23 cellular contexts compared by ENCODE assay signal in genomic region chr2:127417406-127417805, GRCh38. TPM values are rescaled to one million over a fixed set of nuclear protein-coding genes. Genes with fewer than 3 reads are reported as not detected.
A peak's percentile ranks its signal among the peaks of the same experiment; 100 is the strongest.
DNase-seq lines count a peak whose midpoint lies in the region; ATAC-seq, FAIRE-seq and TF ChIP-seq lines count a peak whose summit lies in the region.
"Had no signal": no experiment of that assay in that cellular context is flagged by ENCODE, and none has a peak within 500 bp of the region (broad histone marks: within the 10 kb centered on the region; RNA-seq: fewer than 3 reads in every experiment).

No MANE protein-coding gene starts in this region.

- in situ Hi-C loops in IMR-90 (cut with MboI; ENCODE audit: low sequenced_read_pairs): no loop called here
- in situ Hi-C loops in HepG2 (cut with HindIII; ENCODE audit: extremely low pct_ligation_motif_present, low pct_unique_long_range_greater_than_20kb): no loop called here

- TF ChIP-seq CTCF in IMR-90 (conservative IDR thresholded peaks at IDR 0.05; ENCODE audit: low read depth, low read length): no peak
- TF ChIP-seq CTCF in HepG2 (CRISPR knock-in tag; IDR thresholded peaks at IDR 0.05): no peak

- WGBS in IMR-90 (ENCODE audit: extremely low coverage in 2 of 2, insufficient read length in 1 of 2), 2 experiments: 90% methylated on average over 3 of the region's 8 CpGs; no CpG with 5 or more reads in 1 of the 2 experiments
- WGBS in HepG2 (ENCODE audit: low lambda C conversion rate): 80% methylated on average over 8 of the region's 8 CpGs
- WGBS in neuronal stem cell (ENCODE audit: extremely low coverage in 2 of 2, insufficient read length in 2 of 2, insufficient replicate concordance in 1 of 2), 2 donors: no CpG with 5 or more reads among the region's 8 CpGs

- no peaks in the 10 kb centered on the region for H3K36me3 Mint-ChIP-seq in CD4-positive, alpha-beta memory T cell
- no peaks in the 10 kb centered on the region for H3K36me3 Mint-ChIP-seq in activated T-cell treated with anti-CD3 and anti-CD28 coated beads, Interleukin-2, amount 50 U/mL, for 24 hours (ENCODE audit: low read depth)

- BruUV-seq in IMR-90 (replicated peaks; lab: Mats Ljungman, UMichigan) (no TSS peak), HepG2 (replicated peaks; lab: Mats Ljungman, UMichigan) (no TSS peak)

- H2BK120ac ChIP-seq in IMR-90 (ENCODE audit: low read depth, low read length) (no peak overlapping the region), neuronal stem cell (ENCODE audit: low read depth, low read length) (no peak overlapping the region)

- H3K79me1 ChIP-seq in IMR-90 (ENCODE audit: low read depth in 1 of 2, low read length in 2 of 2): peaks cover 0 to 4% of the 10 kb centered on the region in 2 experiments; a peak in 1 of 4 replicates
- H3K79me1 ChIP-seq in neuronal stem cell (ENCODE audit: low read depth, low read length): no peaks in the 10 kb centered on the region

- H2BK20ac ChIP-seq in IMR-90 (ENCODE audit: low read depth, low read length): no peak overlapping the region

- no peak overlapping the region for H3K18ac ChIP-seq in IMR-90 (ENCODE audit: low read depth, low read length)
- no peak overlapping the region for H3K18ac ChIP-seq in neuronal stem cell (ENCODE audit: low read length)

- no peak overlapping the region for H2AK9ac ChIP-seq in IMR-90 (replicated peaks; ENCODE audit: low read depth, low read length, poor library complexity)

- H3K27me3 ChIP-seq in CD4-positive, alpha-beta memory T cell (ENCODE audit: insufficient read depth, low read length): no peaks in the 10 kb centered on the region
- peaks cover 14% of the 10 kb centered on the region for H3K27me3 ChIP-seq in IMR-90 (ENCODE audit: control insufficient read depth, insufficient read depth, low read length)
- no peaks in the 10 kb centered on the region for H3K27me3 ChIP-seq in HepG2 (ENCODE audit: control insufficient read depth in 1 of 2, insufficient read depth in 2 of 2, low read length in 2 of 2)
- H3K27me3 ChIP-seq in neuronal stem cell (ENCODE audit: control insufficient read depth in 3 of 3, insufficient read depth in 3 of 3, low read depth in 1 of 3, low read length in 3 of 3): peaks cover 5 to 78% (median 27%) of the 10 kb centered on the region in 3 experiments
- H3K27me3 ChIP-seq: body of pancreas had no signal

- POLR2A ChIA-PET in CD4-positive, alpha-beta memory T cell (lab: Charles Lee; ENCODE audit: partially characterized antibody): interaction anchor here (10.5 kb wide), 1 partner anchor 29 kb away, joined by 104 read pairs; the partner anchor contains the start of gene MAP3K2
- POLR2A ChIA-PET in IMR-90 (lab: Charles Lee; ENCODE audit: unreplicated experiment): no interaction called here
- POLR2A ChIA-PET in HepG2 (lab: Yijun Ruan, JAX): interaction anchor here (0.9 to 8.1 kb wide), 6 partner anchors 9 to 36 kb away, joined by 6 to 229 read pairs (median 46); no protein-coding TSS in a partner anchor

- no peak overlapping the region for H3K4me2 ChIP-seq in IMR-90 (ENCODE audit: low read depth, low read length)
- peak overlapping the region; percentile 94 for H3K4me2 ChIP-seq in HepG2 (ENCODE audit: low read depth, low read length)
- no peak overlapping the region for H3K4me2 ChIP-seq in neuronal stem cell (ENCODE audit: insufficient read depth, low read length, poor library complexity, severe bottlenecking)

- peak overlapping the region in 5 of 7 donors; percentile 38 to 92 (median 79) for H3K27ac Mint-ChIP-seq in CD4-positive, alpha-beta memory T cell
- H3K27ac Mint-ChIP-seq in activated T-cell treated with anti-CD3 and anti-CD28 coated beads, Interleukin-2, amount 50 U/mL, for 24 hours: no peak overlapping the region
- H3K27ac Mint-ChIP-seq: mesothelial cell of epicardium had no signal

- H4K8ac ChIP-seq in IMR-90 (ENCODE audit: low read depth in 2 of 2, low read length in 2 of 2) (no peak overlapping the region), neuronal stem cell (ENCODE audit: low read depth, low read length) (no peak overlapping the region)

- peak overlapping the region in 6 of 8 donors; percentile 34 to 93 (median 79) for H3K4me3 Mint-ChIP-seq in CD4-positive, alpha-beta memory T cell
- H3K4me3 Mint-ChIP-seq in activated T-cell treated with anti-CD3 and anti-CD28 coated beads, Interleukin-2, amount 50 U/mL, for 24 hours: no peak overlapping the region

- TF ChIP-seq POLR2A in IMR-90 (IDR thresholded peaks at IDR 0.05; ENCODE audit: low read depth, low read length) (no peak), HepG2 (IDR thresholded peaks at IDR 0.05; ENCODE audit: insufficient read depth in 1 of 2, low read depth in 2 of 2, low read length in 2 of 2) (no peak)

- DNase-seq in CD4-positive, alpha-beta memory T cell: no peak
- DNase-seq in IMR-90 (no peak), HepG2 (ENCODE audit: low spot score) (no peak), neuronal stem cell (ENCODE audit: low spot score) (no peak), MV-4-11 (lab: John Stamatoyannopoulos, UW) (no peak), NCI-H2171 (lab: John Stamatoyannopoulos, UW) (no peak)
- DNase-seq in activated T-cell treated with anti-CD3 and anti-CD28 coated beads, Interleukin-2, amount 50 U/mL, for 24 hours: no peak
- DNase-seq: activated CD4-positive, alpha-beta T cell treated with anti-CD3 and anti-CD28 coated beads for 4 hours; body of pancreas; erythroblast; foreskin fibroblast; GF-D8; GM23248; heart left ventricle; KBM-7; NCI-H146; NCI-H524 treated with DMSO at 0.1 percent for 48 hours; stimulated activated CD4-positive, alpha-beta T cell treated with anti-CD3 and anti-CD28 coated beads, Interleukin-4, amount 100 ng/mL, for 4 hours; stimulated activated naive CD8-positive, alpha-beta T cell treated with anti-CD3 and anti-CD28 coated beads, Interleukin-15, Interleukin-2, amounts not matched to agents 100 U/mL and 50 U/mL, for 24 hours had no signal

- H3K4me3 ChIP-seq in CD4-positive, alpha-beta memory T cell (ENCODE audit: low read length in 2 of 2): no peak overlapping the region
- H3K4me3 ChIP-seq in IMR-90 (ENCODE audit: insufficient read depth, low read depth, low read length) (no peak overlapping the region), HepG2 (replicated peaks in 1 of 3; ENCODE audit: insufficient read depth in 1 of 3, low read depth in 2 of 3, low read length in 3 of 3) (peak overlapping the region in 1 of 3 experiments; percentile 78; a peak in 1 of 6 replicates), neuronal stem cell (ENCODE audit: low read length in 2 of 2) (no peak overlapping the region)
- H3K4me3 ChIP-seq: body of pancreas, GM23248, heart left ventricle, thoracic aorta had no signal

- peaks cover 17% of the 10 kb centered on the region for H3K4me1 ChIP-seq in CD4-positive, alpha-beta memory T cell (ENCODE audit: insufficient read depth, low read length)
- H3K4me1 ChIP-seq in IMR-90 (ENCODE audit: control insufficient read depth, insufficient read depth, low read length): peaks cover 12% of the 10 kb centered on the region
- peaks cover 96% of the 10 kb centered on the region for H3K4me1 ChIP-seq in HepG2 (ENCODE audit: insufficient read depth, low read length)
- peaks cover 0 to 5% of the 10 kb centered on the region in 2 donors for H3K4me1 ChIP-seq in neuronal stem cell (ENCODE audit: control insufficient read depth in 2 of 2, insufficient read depth in 1 of 2, low read depth in 1 of 2, low read length in 2 of 2)

- peaks cover 47% of the 10 kb centered on the region for H3K79me2 ChIP-seq in HepG2 (ENCODE audit: insufficient read depth, low read length)

- intact Hi-C loops in CD4-positive, alpha-beta memory T cell (cut with micrococcal nuclease): loop anchor here (2.0 to 10.0 kb wide), 4 partner anchors 29 to 333 kb away; no protein-coding TSS in a partner anchor
- intact Hi-C loops in IMR-90 (cut with micrococcal nuclease): no loop called here
- intact Hi-C loops in HepG2 (cut with micrococcal nuclease; ENCODE audit: unreplicated experiment): loop anchor here (5.0 kb wide), 1 partner anchor 60 kb away; no protein-coding TSS in a partner anchor

- H3K9ac ChIP-seq in IMR-90 (ENCODE audit: low read depth, low read length) (no peak overlapping the region), HepG2 (ENCODE audit: insufficient read depth, low read depth, low read length) (peak overlapping the region; percentile 97), neuronal stem cell (ENCODE audit: low read depth, low read length, poor library complexity) (no peak overlapping the region)
- H3K9ac ChIP-seq: GM23248 had no signal

- H2AK5ac ChIP-seq in IMR-90 (ENCODE audit: low read depth, low read length): no peak overlapping the region
- peak overlapping the region; percentile 11 for H2AK5ac ChIP-seq in neuronal stem cell (ENCODE audit: low read depth, low read length)

- no peak overlapping the region for H2BK12ac ChIP-seq in neuronal stem cell (ENCODE audit: low read length)

- no peak for ATAC-seq in IMR-90 (ENCODE audit: low read depth)
- ATAC-seq in HepG2: no peak
- ATAC-seq: body of pancreas; heart left ventricle; Panc1; sciatic nerve; stimulated activated naive CD8-positive, alpha-beta T cell treated with anti-CD3 and anti-CD28 coated beads, Interleukin-15, Interleukin-2, amounts not matched to agents 100 U/mL and 50 U/mL, for 24 hours had no signal

- no peak overlapping the region; the same call in 1 of the 2 replicates for H3K4ac ChIP-seq in IMR-90 (ENCODE audit: low read depth, low read length)
- H3K4ac ChIP-seq in neuronal stem cell (ENCODE audit: low read length): no peak overlapping the region

- H3K23ac ChIP-seq in IMR-90 (ENCODE audit: low read depth, low read length) (no peak overlapping the region), neuronal stem cell (ENCODE audit: low read depth, low read length, poor library complexity) (no peak overlapping the region)

- no peaks in the 10 kb centered on the region for H3K36me3 ChIP-seq in CD4-positive, alpha-beta memory T cell (ENCODE audit: insufficient read depth, low read length)
- H3K36me3 ChIP-seq in IMR-90 (ENCODE audit: control insufficient read depth, insufficient read depth, low read length): no peaks in the 10 kb centered on the region
- peaks cover 6 to 23% of the 10 kb centered on the region in 2 experiments for H3K36me3 ChIP-seq in HepG2 (replicated peaks in 1 of 2; ENCODE audit: control insufficient read depth in 1 of 2, insufficient read depth in 2 of 2, low read length in 2 of 2)
- no peaks in the 10 kb centered on the region for H3K36me3 ChIP-seq in neuronal stem cell (replicated peaks in 1 of 2; ENCODE audit: control insufficient read depth in 2 of 2, insufficient read depth in 2 of 2, low read length in 2 of 2)
- H3K36me3 ChIP-seq: heart left ventricle, thoracic aorta had no signal

- H3K9me3 ChIP-seq in CD4-positive, alpha-beta memory T cell (ENCODE audit: control insufficient read depth in 1 of 2, low read length in 2 of 2): no peaks in the 10 kb centered on the region
- no peaks in the 10 kb centered on the region for H3K9me3 ChIP-seq in IMR-90 (ENCODE audit: control insufficient read depth, insufficient read depth, low read length)
- 0 out of 2 replicates have a peak, but pooled peaks cover 5% of the 10 kb centered on the region for H3K9me3 ChIP-seq in HepG2 (ENCODE audit: low read length)
- H3K9me3 ChIP-seq in neuronal stem cell (replicated peaks in 1 of 2; ENCODE audit: control insufficient read depth in 2 of 2, insufficient read depth in 1 of 2, low read depth in 1 of 2, low read length in 2 of 2): peaks cover 0 to 7% of the 10 kb centered on the region in 2 donors
- H3K9me3 ChIP-seq: body of pancreas, thoracic aorta had no signal

- H2BK5ac ChIP-seq in IMR-90 (ENCODE audit: low read depth, low read length, poor library complexity, severe bottlenecking): no peak overlapping the region
- no peak overlapping the region for H2BK5ac ChIP-seq in neuronal stem cell (ENCODE audit: low read length)

- no peak for TF ChIP-seq RAD21 in IMR-90 (IDR thresholded peaks at IDR 0.05; ENCODE audit: low read length)
- TF ChIP-seq RAD21 in HepG2 (CRISPR knock-in tag; IDR thresholded peaks at IDR 0.05): no peak

- dilution Hi-C loops in IMR-90 (cut with HindIII; ENCODE audit: low sequenced_read_pairs, unreplicated experiment): no loop called here

- H3K9me1 ChIP-seq in IMR-90 (ENCODE audit: insufficient read depth, low read length): peaks cover 11% of the 10 kb centered on the region; the same call in 1 of the 2 replicates

- H3K27ac ChIP-seq in CD4-positive, alpha-beta memory T cell (ENCODE audit: low read depth, low read length): no peak overlapping the region
- H3K27ac ChIP-seq in IMR-90 (ENCODE audit: insufficient read depth, low read length) (no peak overlapping the region), HepG2 (ENCODE audit: extremely low read length, insufficient read depth, low read length) (peak overlapping the region; percentile 96), neuronal stem cell (replicated peaks; ENCODE audit: low read length) (no peak overlapping the region)
- H3K27ac ChIP-seq: body of pancreas, GM23248, heart left ventricle, thoracic aorta had no signal

- H3K9me3 Mint-ChIP-seq in CD4-positive, alpha-beta memory T cell: peaks cover 0 to 2% (median 0%) of the 10 kb centered on the region in 8 donors
- no peaks in the 10 kb centered on the region for H3K9me3 Mint-ChIP-seq in activated T-cell treated with anti-CD3 and anti-CD28 coated beads, Interleukin-2, amount 50 U/mL, for 24 hours

- H2AFZ ChIP-seq in IMR-90 (replicated peaks; ENCODE audit: low read length, poor library complexity) (peak overlapping the region; percentile 49), HepG2 (ENCODE audit: low read length) (no peak overlapping the region), neuronal stem cell (ENCODE audit: low read length) (no peak overlapping the region)
- H2AFZ ChIP-seq: GM23248 had no signal

- peaks cover 6 to 24% (median 14%) of the 10 kb centered on the region in 4 donors for H3K4me1 Mint-ChIP-seq in CD4-positive, alpha-beta memory T cell
- peaks cover 24% of the 10 kb centered on the region for H3K4me1 Mint-ChIP-seq in activated T-cell treated with anti-CD3 and anti-CD28 coated beads, Interleukin-2, amount 50 U/mL, for 24 hours (ENCODE audit: low read depth)

- TF ChIP-seq EP300 in HepG2 (IDR thresholded peaks at IDR 0.05; ENCODE audit: low read depth in 2 of 2, low read length in 2 of 2) (no peak), HepG2 (CRISPR knock-in tag; IDR thresholded peaks at IDR 0.05; ENCODE audit: borderline replicate concordance) (no peak)

- H3K14ac ChIP-seq in IMR-90 (replicated peaks; ENCODE audit: low read depth, low read length): no peak overlapping the region
- no peak overlapping the region for H3K14ac ChIP-seq in neuronal stem cell (ENCODE audit: low read length)

- H3K27me3 Mint-ChIP-seq in CD4-positive, alpha-beta memory T cell: peaks cover 3 to 9% of the 10 kb centered on the region in 2 donors
- H3K27me3 Mint-ChIP-seq in activated T-cell treated with anti-CD3 and anti-CD28 coated beads, Interleukin-2, amount 50 U/mL, for 24 hours: peaks cover 45% of the 10 kb centered on the region

- H4K5ac ChIP-seq in IMR-90 (ENCODE audit: low read depth, low read length): no peak overlapping the region

- CTCF ChIA-PET in CD4-positive, alpha-beta memory T cell (lab: Charles Lee; ENCODE audit: partially characterized antibody): interaction anchor here (1.1 to 3.1 kb wide), 4 partner anchors 52 to 68 kb away, joined by 3 to 15 read pairs (median 9); no protein-coding TSS in a partner anchor
- CTCF ChIA-PET in IMR-90 (lab: Yijun Ruan, JAX): no interaction called here
- CTCF ChIA-PET in HepG2 (lab: Yijun Ruan, JAX; ENCODE audit: low intra/inter-chr PET ratio, low total read pairs): no interaction called here

- H4K20me1 ChIP-seq in IMR-90 (ENCODE audit: insufficient read depth, low read length) (no peaks in the 10 kb centered on the region; the same call in 1 of the 2 replicates), HepG2 (ENCODE audit: insufficient read depth, low read length) (no peaks in the 10 kb centered on the region)

- H2BK15ac ChIP-seq in IMR-90 (ENCODE audit: low read depth, low read length) (no peak overlapping the region), neuronal stem cell (ENCODE audit: low read length) (no peak overlapping the region)

- no peak overlapping the region for H4K91ac ChIP-seq in IMR-90 (ENCODE audit: insufficient read depth, low read depth, low read length)
- no peak overlapping the region for H4K91ac ChIP-seq in neuronal stem cell (ENCODE audit: low read depth, low read length, poor library complexity)

- no peak for FAIRE-seq in HepG2 (lab: Jason Lieb, UNC)

- no peak overlapping the region for H3K56ac ChIP-seq in IMR-90 (ENCODE audit: extremely low read depth, insufficient read depth, low read length)

RNA-seq across cellular contexts. Expression of gene PROC, which starts 0.8 kb away (rescaled TPM):
- total RNA-seq in CD4-positive, alpha-beta memory T cell: not detected
- polyA plus RNA-seq in CD4-positive, alpha-beta memory T cell: not detected
- total RNA-seq in IMR-90 (2012; rRNA removed) (0.28 TPM in 1 of 2 replicates, not detected in the other), HepG2 (2016; rRNA removed; fragmentation: Illumina TruSeq; extraction: Trizol) (52.1 and 134 TPM in 2 replicates)
- polyA plus RNA-seq in IMR-90 (2012; rRNA removed) (0.07 TPM in 1 of 2 replicates, not detected in the other), HepG2 (2011; rRNA removed) (185 and 266 TPM in 2 replicates)
- polyA plus RNA-seq in IMR-90 (2012; cell fraction: cytosol; rRNA removed): 0.10 TPM in 1 of 2 replicates, not detected in the other
- 0.05 and 0.22 TPM in 2 replicates for polyA plus RNA-seq in IMR-90 (2012; cell fraction: nucleus; rRNA removed; ENCODE audit: low replicate concordance)
- 19.2 and 23.2 TPM in 2 replicates for total RNA-seq in HepG2 (2016; cell fraction: cytosol; rRNA removed; fragmentation: Illumina TruSeq; extraction: Trizol; ENCODE audit: low read depth)
- 49.9 and 134 TPM in 2 replicates for total RNA-seq in HepG2 (2016; cell fraction: insoluble cytoplasmic fraction; rRNA removed; fragmentation: Illumina TruSeq; extraction: Trizol)
- total RNA-seq in HepG2 (2016; cell fraction: membrane; rRNA removed; fragmentation: Illumina TruSeq; extraction: Trizol): 37.4 and 38.6 TPM in 2 replicates
- total RNA-seq in HepG2 (2016; cell fraction: nucleus; rRNA removed; fragmentation: Illumina TruSeq; extraction: Trizol): 166 and 178 TPM in 2 replicates
- 113 and 166 TPM in 2 replicates for polyA plus RNA-seq in HepG2 (2011; cell fraction: cytosol; rRNA removed)
- polyA plus RNA-seq in HepG2 (2011; cell fraction: nucleus; rRNA removed): 1,267 and 1,304 TPM in 2 replicates
- polyA plus RNA-seq in HepG2 (2012): 232 and 321 TPM in 2 replicates
- polyA plus RNA-seq in HepG2 (2016; cell fraction: cytosol; fragmentation: Illumina TruSeq; extraction: Trizol; ENCODE audit: low read depth): 17.2 and 19.9 TPM in 2 replicates
- 48.9 and 49.8 TPM in 2 replicates for polyA plus RNA-seq in HepG2 (2016; cell fraction: insoluble cytoplasmic fraction; fragmentation: Illumina TruSeq; extraction: Trizol; ENCODE audit: low read depth)
- polyA plus RNA-seq in HepG2 (2016; cell fraction: membrane; fragmentation: Illumina TruSeq; extraction: Trizol; ENCODE audit: low read depth): 22.9 and 24.9 TPM in 2 replicates
- polyA plus RNA-seq in HepG2 (2016; cell fraction: nucleus; fragmentation: Illumina TruSeq; extraction: Trizol; ENCODE audit: insufficient read depth, low read depth): 354 and 380 TPM in 2 replicates
- polyA minus RNA-seq in HepG2 (2011; rRNA and poly(A)+ RNA removed; ENCODE audit: low replicate concordance): 241 TPM in 1 of 2 replicates, not detected in the other
- polyA minus RNA-seq in HepG2 (2011; cell fraction: cytosol; rRNA and poly(A)+ RNA removed): 64.7 and 65.5 TPM in 2 replicates
- polyA minus RNA-seq in HepG2 (2011; cell fraction: nucleus; rRNA and poly(A)+ RNA removed): 172 and 188 TPM in 2 replicates
- polyA plus RNA-seq in neuronal stem cell (2013, experiment 1 of 2): 0.07 TPM
- polyA plus RNA-seq in neuronal stem cell (2013, experiment 2 of 2): 0.07 TPM
- total RNA-seq: GM23248, heart left ventricle, sciatic nerve, thoracic aorta had no signal
- polyA plus RNA-seq: GM23248, heart left ventricle had no signal

RNA-seq across cellular contexts. Expression of gene MAP3K2, which starts 29.6 kb away (rescaled TPM):
- 10 to 100 TPM; 85.6 to 87.2 TPM for total RNA-seq in CD4-positive, alpha-beta memory T cell
- polyA plus RNA-seq in CD4-positive, alpha-beta memory T cell: 10 to 100 TPM; 42.5 to 63.4 TPM
- total RNA-seq in IMR-90 (2012; rRNA removed): 30.8 and 31.9 TPM in 2 replicates
- 6.2 and 6.5 TPM in 2 replicates for polyA plus RNA-seq in IMR-90 (2012; rRNA removed)
- 2.0 and 2.1 TPM in 2 replicates for polyA plus RNA-seq in IMR-90 (2012; cell fraction: cytosol; rRNA removed)
- polyA plus RNA-seq in IMR-90 (2012; cell fraction: nucleus; rRNA removed; ENCODE audit: low replicate concordance): 3.2 and 7.7 TPM in 2 replicates
- 37.2 and 56.1 TPM in 2 replicates for total RNA-seq in HepG2 (2016; rRNA removed; fragmentation: Illumina TruSeq; extraction: Trizol)
- 12.9 and 13.4 TPM in 2 replicates for total RNA-seq in HepG2 (2016; cell fraction: cytosol; rRNA removed; fragmentation: Illumina TruSeq; extraction: Trizol; ENCODE audit: low read depth)
- total RNA-seq in HepG2 (2016; cell fraction: insoluble cytoplasmic fraction; rRNA removed; fragmentation: Illumina TruSeq; extraction: Trizol): 35.8 and 54.1 TPM in 2 replicates
- total RNA-seq in HepG2 (2016; cell fraction: membrane; rRNA removed; fragmentation: Illumina TruSeq; extraction: Trizol): 28.2 and 32.6 TPM in 2 replicates
- 37.4 and 42.1 TPM in 2 replicates for total RNA-seq in HepG2 (2016; cell fraction: nucleus; rRNA removed; fragmentation: Illumina TruSeq; extraction: Trizol)
- polyA plus RNA-seq in HepG2 (2011; rRNA removed): 11.2 and 12.2 TPM in 2 replicates
- 5.1 and 7.6 TPM in 2 replicates for polyA plus RNA-seq in HepG2 (2011; cell fraction: cytosol; rRNA removed)
- 18.1 and 21.8 TPM in 2 replicates for polyA plus RNA-seq in HepG2 (2011; cell fraction: nucleus; rRNA removed)
- polyA plus RNA-seq in HepG2 (2012): 11.5 and 11.7 TPM in 2 replicates
- 0.44 and 0.68 TPM in 2 replicates for polyA plus RNA-seq in HepG2 (2016; cell fraction: cytosol; fragmentation: Illumina TruSeq; extraction: Trizol; ENCODE audit: low read depth)
- polyA plus RNA-seq in HepG2 (2016; cell fraction: insoluble cytoplasmic fraction; fragmentation: Illumina TruSeq; extraction: Trizol; ENCODE audit: low read depth): 14.1 and 15.7 TPM in 2 replicates
- 3.3 and 3.5 TPM in 2 replicates for polyA plus RNA-seq in HepG2 (2016; cell fraction: membrane; fragmentation: Illumina TruSeq; extraction: Trizol; ENCODE audit: low read depth)
- polyA plus RNA-seq in HepG2 (2016; cell fraction: nucleus; fragmentation: Illumina TruSeq; extraction: Trizol; ENCODE audit: insufficient read depth, low read depth): 28.7 and 30.7 TPM in 2 replicates
- 20.5 and 26.7 TPM in 2 replicates for polyA minus RNA-seq in HepG2 (2011; rRNA and poly(A)+ RNA removed; ENCODE audit: low replicate concordance)
- polyA minus RNA-seq in HepG2 (2011; cell fraction: cytosol; rRNA and poly(A)+ RNA removed): 43.5 and 45.0 TPM in 2 replicates
- 46.0 and 46.6 TPM in 2 replicates for polyA minus RNA-seq in HepG2 (2011; cell fraction: nucleus; rRNA and poly(A)+ RNA removed)
- polyA plus RNA-seq in neuronal stem cell (2013, experiment 1 of 2): 9.5 TPM
- polyA plus RNA-seq in neuronal stem cell (2013, experiment 2 of 2): 10.4 TPM

Comparison
In these comparisons a context has a peak if more than half of its experiments do, and no peak if none do; other contexts are left out.
1. RNA of gene PROC, which starts 0.8 kb away (total RNA-seq): 19.2 to 178 TPM in HepG2; not detected in CD4-positive, alpha-beta memory T cell and 0.28 TPM in IMR-90; every median in the first group is over 10 times any median in the second.